In the genomic region with DNA sequence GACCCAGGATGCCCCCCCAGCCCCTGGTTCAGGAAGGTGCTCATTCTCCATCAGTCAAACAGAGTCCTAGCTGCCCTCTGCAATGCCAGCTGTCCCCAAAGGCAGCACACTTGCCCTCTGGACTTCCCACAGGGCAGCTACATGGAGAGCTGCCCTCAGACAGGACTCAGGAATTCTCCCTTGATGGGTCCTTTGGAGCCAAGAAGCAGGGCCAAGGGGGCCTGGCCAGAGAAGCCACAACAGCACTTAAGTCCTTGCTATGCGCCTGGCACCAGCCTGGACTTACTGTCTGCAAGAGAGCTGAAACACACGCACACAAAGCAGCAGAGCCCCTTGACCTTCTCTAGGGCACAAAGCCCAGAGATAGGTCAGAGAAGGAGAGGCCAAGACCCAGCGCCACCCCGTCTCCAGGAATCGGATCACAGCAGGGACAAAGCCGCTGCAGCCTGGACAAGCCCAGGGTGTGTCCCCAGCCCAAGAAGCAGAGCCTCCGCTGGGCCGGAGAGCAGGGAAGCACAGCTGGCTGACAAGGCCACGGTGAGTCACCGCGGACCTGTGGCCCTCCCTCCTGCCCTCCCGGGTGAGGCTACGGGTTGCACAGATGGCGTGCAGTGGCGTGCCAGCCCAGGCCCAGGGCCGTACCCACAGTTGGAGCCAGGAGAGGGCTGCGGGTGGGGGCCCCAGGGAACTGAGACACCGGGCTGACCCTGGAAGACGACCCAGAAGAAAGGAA, we compare ENCODE assay signal across 1 cellular context.
TF ChIP-seq lines count a peak whose summit lies in the region.

No MANE protein-coding gene starts in this region.

TF ChIP-seq in K562, 482 proteins besides CTCF, POLR2A, EP300 and RAD21 (continued from another document):
- TF ChIP-seq, protein P1, sequence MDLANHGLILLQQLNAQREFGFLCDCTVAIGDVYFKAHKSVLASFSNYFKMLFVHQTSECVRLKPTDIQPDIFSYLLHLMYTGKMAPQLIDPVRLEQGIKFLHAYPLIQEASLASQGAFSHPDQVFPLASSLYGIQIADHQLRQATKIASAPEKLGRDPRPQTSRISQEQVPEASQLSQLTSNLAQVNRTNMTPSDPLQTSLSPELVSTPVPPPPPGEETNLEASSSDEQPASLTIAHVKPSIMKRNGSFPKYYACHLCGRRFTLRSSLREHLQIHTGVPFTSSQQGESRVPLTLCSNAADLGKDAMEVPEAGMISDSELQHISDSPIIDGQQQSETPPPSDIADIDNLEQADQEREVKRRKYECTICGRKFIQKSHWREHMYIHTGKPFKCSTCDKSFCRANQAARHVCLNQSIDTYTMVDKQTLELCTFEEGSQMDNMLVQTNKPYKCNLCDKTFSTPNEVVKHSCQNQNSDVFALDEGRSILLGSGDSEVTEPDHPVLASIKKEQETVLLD (IDR thresholded peaks at IDR 0.05), result 0 out of 2 replicates have a peak, but pooled peaks have one; percentile 19
- TF ChIP-seq, protein P2, sequence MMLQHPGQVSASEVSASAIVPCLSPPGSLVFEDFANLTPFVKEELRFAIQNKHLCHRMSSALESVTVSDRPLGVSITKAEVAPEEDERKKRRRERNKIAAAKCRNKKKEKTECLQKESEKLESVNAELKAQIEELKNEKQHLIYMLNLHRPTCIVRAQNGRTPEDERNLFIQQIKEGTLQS (IDR thresholded peaks at IDR 0.05), result peak; percentile 51
- TF ChIP-seq, protein P2 (CRISPR knock-in tag; conservative IDR thresholded peaks at IDR 0.05), result no peak; the same call in 1 of the 2 replicates
- no peak for TF ChIP-seq RFX1 (IDR thresholded peaks at IDR 0.05)
- TF ChIP-seq, protein P3, sequence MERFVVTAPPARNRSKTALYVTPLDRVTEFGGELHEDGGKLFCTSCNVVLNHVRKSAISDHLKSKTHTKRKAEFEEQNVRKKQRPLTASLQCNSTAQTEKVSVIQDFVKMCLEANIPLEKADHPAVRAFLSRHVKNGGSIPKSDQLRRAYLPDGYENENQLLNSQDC (CRISPR knock-in tag; IDR thresholded peaks at IDR 0.05), result no peak
TF ChIP-seq in K562: peak in this region for 10.
